In genomic region chr15:39359736-39360135, GRCh38 we compare ENCODE assay signal across 21 cellular contexts.
DNase-seq lines count a peak whose midpoint lies in the region; ATAC-seq, FAIRE-seq and TF ChIP-seq lines count a peak whose summit lies in the region.
"Had no signal": no experiment of that assay in that cellular context is flagged by ENCODE, and none has a peak within 500 bp of the region (broad histone marks: within the 10 kb centered on the region; RNA-seq: fewer than 3 reads in every experiment).

No MANE protein-coding gene starts in this region.

- H3K9me1 ChIP-seq in endothelial cell of umbilical vein (replicated peaks; ENCODE audit: control insufficient read depth, extremely low read depth, insufficient read depth, low read length) = no peaks in the 10 kb centered on the region

- peaks cover 11% of the 10 kb centered on the region for H3F3A ChIP-seq in smooth muscle cell (ENCODE audit: low read depth)

- H3K4me3 ChIP-seq in endothelial cell of umbilical vein (replicated peaks in 1 of 3; ENCODE audit: insufficient read depth in 1 of 3, low read depth in 1 of 3, low read length in 3 of 3) (no peak overlapping the region), osteoblast (ENCODE audit: insufficient read depth, low read length) (no peak overlapping the region), smooth muscle cell (no peak overlapping the region)
- H3K4me3 ChIP-seq: BLaER1, SJCRH30 had no signal

- DNase-seq in HFFc6 = no peak
- peak; percentile 32 for DNase-seq in endothelial cell of umbilical vein (ENCODE audit: low read depth, low spot score)
- no peak for DNase-seq in osteoblast (ENCODE audit: insufficient read length, low spot score, missing footprints)
- no peak for DNase-seq in smooth muscle cell (lab: John Stamatoyannopoulos, UW; ENCODE audit: unreplicated experiment)
- DNase-seq in stimulated activated CD4-positive, alpha-beta T cell treated with anti-CD3 and anti-CD28 coated beads, Interleukin-4, amount 100 ng/mL, for 24 hours = no peak
- DNase-seq: CD4-positive, alpha-beta memory T cell; DND-41; NCI-H1105; NCI-H2029 treated with DMSO at 0.1 percent for 48 hours; NCI-H2171; NCI-H345; NCI-H524; NCI-H774; NK-92 treated with Interleukin-12 subunit alpha and Interleukin-12 subunit beta, amount 100 ng/mL, for 24 hours; SJCRH30 had no signal

- no peaks in the 10 kb centered on the region for H3K27me3 Mint-ChIP-seq in HFFc6 (ENCODE audit: insufficient read depth)
- peaks cover 9% of the 10 kb centered on the region for H3K27me3 Mint-ChIP-seq in stimulated activated memory B cell treated with anti-CD40 and anti-IgM and Interleukin-4, amounts not matched to agents 10 μg/mL and 1 μg/mL and 100 μg/mL, for 72 hours

- no peak overlapping the region for H3K4me3 Mint-ChIP-seq in HFFc6
- no peak overlapping the region for H3K4me3 Mint-ChIP-seq in stimulated activated memory B cell treated with anti-CD40 and anti-IgM and Interleukin-4, amounts not matched to agents 10 μg/mL and 1 μg/mL and 100 μg/mL, for 72 hours
- H3K4me3 Mint-ChIP-seq: CD4-positive, alpha-beta memory T cell had no signal

- peak overlapping the region; percentile 79 for H3K27ac Mint-ChIP-seq in HFFc6
- H3K27ac Mint-ChIP-seq in stimulated activated memory B cell treated with anti-CD40 and anti-IgM and Interleukin-4, amounts not matched to agents 10 μg/mL and 1 μg/mL and 100 μg/mL, for 72 hours = no peak overlapping the region
- H3K27ac Mint-ChIP-seq: CD4-positive, alpha-beta memory T cell had no signal

- no peaks in the 10 kb centered on the region for H3K36me3 Mint-ChIP-seq in HFFc6 (ENCODE audit: low read depth)
- no peaks in the 10 kb centered on the region for H3K36me3 Mint-ChIP-seq in stimulated activated memory B cell treated with anti-CD40 and anti-IgM and Interleukin-4, amounts not matched to agents 10 μg/mL and 1 μg/mL and 100 μg/mL, for 72 hours
- H3K36me3 Mint-ChIP-seq: CD4-positive, alpha-beta memory T cell had no signal

- CTCF ChIA-PET in endothelial cell of umbilical vein (lab: Charles Lee) = interaction anchor here (1.5 to 4.0 kb wide), 4 partner anchors 98 to 660 kb away, joined by 3 to 18 read pairs (median 6); partner anchors contain the start of gene THBS1

- H3K4me2 ChIP-seq in endothelial cell of umbilical vein (ENCODE audit: insufficient read depth, low read length) (no peak overlapping the region), osteoblast (ENCODE audit: insufficient read depth, low read length) (no peak overlapping the region), smooth muscle cell (no peak overlapping the region)
- H3K4me2 ChIP-seq: BLaER1, KMS-11 had no signal

- dilution Hi-C loops in endothelial cell of umbilical vein (cut with MboI; ENCODE audit: extremely low pct_ligation_motif_present, low sequenced_read_pairs) = loop anchor here (25.0 kb wide), 1 partner anchor 172 kb away; no protein-coding TSS in a partner anchor

- POLR2A ChIA-PET in endothelial cell of umbilical vein (lab: Charles Lee) = interaction anchor here (0.6 to 1.2 kb wide), 2 partner anchors 98 to 221 kb away, joined by 3 to 5 read pairs; partner anchors contain the start of gene THBS1

- peaks cover 75% of the 10 kb centered on the region for H3K4me1 ChIP-seq in endothelial cell of umbilical vein (ENCODE audit: control insufficient read depth, extremely low read depth, insufficient read depth, low read length)
- peaks cover 72% of the 10 kb centered on the region for H3K4me1 ChIP-seq in osteoblast (ENCODE audit: insufficient read depth, low read length)
- no peaks in the 10 kb centered on the region for H3K4me1 ChIP-seq in smooth muscle cell (ENCODE audit: low read depth)
- H3K4me1 ChIP-seq: BLaER1 had no signal

- 58% methylated on average over 3 of the region's 3 CpGs for WGBS in smooth muscle cell (ENCODE audit: low lambda C conversion rate)

- no TSS peak for BruUV-seq in endothelial cell of umbilical vein (replicated peaks; lab: Mats Ljungman, UMichigan)

- no peak for FAIRE-seq in endothelial cell of umbilical vein (lab: Jason Lieb, UNC)

- H3K9me3 Mint-ChIP-seq in HFFc6 = no peaks in the 10 kb centered on the region
- H3K9me3 Mint-ChIP-seq in stimulated activated memory B cell treated with anti-CD40 and anti-IgM and Interleukin-4, amounts not matched to agents 10 μg/mL and 1 μg/mL and 100 μg/mL, for 72 hours = no peaks in the 10 kb centered on the region

- H2AFZ ChIP-seq in endothelial cell of umbilical vein (ENCODE audit: low read depth, low read length) (no peak overlapping the region), osteoblast (ENCODE audit: low read length) (no peak overlapping the region), smooth muscle cell (ENCODE audit: low read depth) (no peak overlapping the region)

- H3K4me1 Mint-ChIP-seq in HFFc6 (ENCODE audit: low read depth) = peaks cover 84% of the 10 kb centered on the region
- H3K4me1 Mint-ChIP-seq in stimulated activated memory B cell treated with anti-CD40 and anti-IgM and Interleukin-4, amounts not matched to agents 10 μg/mL and 1 μg/mL and 100 μg/mL, for 72 hours = no peaks in the 10 kb centered on the region
- H3K4me1 Mint-ChIP-seq: CD4-positive, alpha-beta memory T cell had no signal

- no peak for TF ChIP-seq POLR2A in endothelial cell of umbilical vein (IDR thresholded peaks at IDR 0.05; ENCODE audit: low read depth, low read length)

- H3K27ac ChIP-seq in C4-2B (peak overlapping the region; percentile 59; the same call in 1 of the 2 replicates), endothelial cell of umbilical vein (ENCODE audit: insufficient read depth, low read depth, low read length) (peak overlapping the region; percentile 100), osteoblast (ENCODE audit: low read depth, low read length) (peak overlapping the region; percentile 99), smooth muscle cell (ENCODE audit: low read depth) (no peak overlapping the region)
- H3K27ac ChIP-seq: BLaER1, KMS-11, SJCRH30 had no signal

- no peaks in the 10 kb centered on the region for H4K20me1 ChIP-seq in endothelial cell of umbilical vein (replicated peaks; ENCODE audit: control insufficient read depth, extremely low read depth, insufficient read depth, low read length)
- H4K20me1 ChIP-seq in osteoblast (ENCODE audit: insufficient read depth, low read length) = no peaks in the 10 kb centered on the region
- no peaks in the 10 kb centered on the region for H4K20me1 ChIP-seq in smooth muscle cell (ENCODE audit: low read depth)
- H4K20me1 ChIP-seq: BLaER1 had no signal

- intact Hi-C loops in endothelial cell of umbilical vein (cut with micrococcal nuclease) = no loop called here

- TF ChIP-seq CTCF in C4-2B (conservative IDR thresholded peaks at IDR 0.05) (no peak), HFFc6 (IDR thresholded peaks at IDR 0.05) (no peak), endothelial cell of umbilical vein (IDR thresholded peaks at IDR 0.05; ENCODE audit: extremely low read depth in 1 of 2, insufficient read depth in 1 of 2, low read depth in 1 of 2, low read length in 2 of 2) (no peak), osteoblast (IDR thresholded peaks at IDR 0.05; ENCODE audit: extremely low read depth, low read depth, low read length) (no peak), smooth muscle cell (IDR thresholded peaks at IDR 0.05; ENCODE audit: borderline replicate concordance, insufficient read depth, poor library complexity, severe bottlenecking) (no peak)

- H3K36me3 ChIP-seq in endothelial cell of umbilical vein (ENCODE audit: control insufficient read depth in 2 of 2, extremely low read depth in 1 of 2, insufficient read depth in 2 of 2, low read length in 2 of 2) (no peaks in the 10 kb centered on the region), osteoblast (ENCODE audit: insufficient read depth, low read length) (no peaks in the 10 kb centered on the region), smooth muscle cell (ENCODE audit: low read depth) (no peaks in the 10 kb centered on the region)
- H3K36me3 ChIP-seq: BLaER1, SJCRH30 had no signal

- H3K79me2 ChIP-seq in endothelial cell of umbilical vein (ENCODE audit: control insufficient read depth, insufficient read depth, low read length) (peaks cover 1% of the 10 kb centered on the region), osteoblast (ENCODE audit: insufficient read depth, low read length) (no peaks in the 10 kb centered on the region), smooth muscle cell (ENCODE audit: low read depth) (no peaks in the 10 kb centered on the region)

- H3K9ac ChIP-seq in endothelial cell of umbilical vein (replicated peaks; ENCODE audit: extremely low read depth, insufficient read depth, low read length) = peak overlapping the region; percentile 29
- no peak overlapping the region for H3K9ac ChIP-seq in smooth muscle cell (ENCODE audit: low read depth)
- H3K9ac ChIP-seq: BLaER1, KMS-11 had no signal

- H3K9me3 ChIP-seq in endothelial cell of umbilical vein (replicated peaks; ENCODE audit: control insufficient read depth, insufficient read depth, low read length) (no peaks in the 10 kb centered on the region), osteoblast (ENCODE audit: low read depth, low read length) (no peaks in the 10 kb centered on the region), smooth muscle cell (replicated peaks; ENCODE audit: low read depth) (no peaks in the 10 kb centered on the region)
- H3K9me3 ChIP-seq: BLaER1, SJCRH30 had no signal

- no peak for ATAC-seq in stimulated activated memory B cell treated with anti-CD40 and anti-IgM and Interleukin-4, amounts not matched to agents 10 μg/mL and 1 μg/mL and 100 μg/mL, for 72 hours
- no peak for ATAC-seq in esophagus mucosa
- ATAC-seq: Panc1 had no signal

- H3K27me3 ChIP-seq in endothelial cell of umbilical vein (ENCODE audit: control insufficient read depth in 2 of 2, insufficient read depth in 2 of 2, low read length in 2 of 2) = no peaks in the 10 kb centered on the region
- no peaks in the 10 kb centered on the region for H3K27me3 ChIP-seq in osteoblast (ENCODE audit: insufficient read depth, low read length)
- no peaks in the 10 kb centered on the region for H3K27me3 ChIP-seq in smooth muscle cell (ENCODE audit: low read depth)
- H3K27me3 ChIP-seq: BLaER1, SJCRH30 had no signal

TF ChIP-seq in endothelial cell of umbilical vein, 7 proteins besides CTCF, POLR2A, EP300 and RAD21:
- TF ChIP-seq JUN (IDR thresholded peaks at IDR 0.05; ENCODE audit: borderline replicate concordance, insufficient read depth, insufficient read length, low read depth) (no peak), MYC (IDR thresholded peaks at IDR 0.05; ENCODE audit: low read depth, low read length) (no peak), FOS (IDR thresholded peaks at IDR 0.05; ENCODE audit: borderline replicate concordance, insufficient read depth, low read length) (no peak), GATA2 (IDR thresholded peaks at IDR 0.05; ENCODE audit: insufficient read depth, insufficient read length, low read depth, low read length) (no peak), EZH2 (IDR thresholded peaks at IDR 0.05; ENCODE audit: borderline replicate concordance, low read depth, low read length, severe bottlenecking) (no peak), MAX (IDR thresholded peaks at IDR 0.05; ENCODE audit: insufficient read depth, insufficient read length) (no peak), POLR2AphosphoS5 (IDR thresholded peaks at IDR 0.05; ENCODE audit: insufficient read depth, low read depth, low read length) (no peak)
